17 cellular contexts compared by ENCODE assay signal in genomic region chr2:95041824-95042442, GRCh38. TPM values are rescaled to one million over a fixed set of nuclear protein-coding genes. Genes with fewer than 3 reads are reported as not detected.
DNase-seq lines count a peak whose midpoint lies in the region; ATAC-seq and TF ChIP-seq lines count a peak whose summit lies in the region.
"Had no signal": no experiment of that assay in that cellular context is flagged by ENCODE, and none has a peak within 500 bp of the region (broad histone marks: within the 10 kb centered on the region; RNA-seq: fewer than 3 reads in every experiment).

No MANE protein-coding gene starts in this region.

- H3K4me3 Mint-ChIP-seq in CD8-positive, alpha-beta T cell: no peak overlapping the region
- H3K4me3 Mint-ChIP-seq: B cell had no signal

- no peaks in the 10 kb centered on the region for H3K9me2 ChIP-seq in PC-3 (replicated peaks; ENCODE audit: low read length)

- DNase-seq in CD8-positive, alpha-beta T cell: no peak
- DNase-seq in PC-3: no peak
- DNase-seq in NCI-H2029 treated with DMSO at 0.1 percent for 48 hours (lab: John Stamatoyannopoulos, UW): no peak
- DNase-seq in stimulated activated naive CD4-positive, alpha-beta T cell treated with Interleukin-2 at 50 U/mL for 16 hours (lab: John Stamatoyannopoulos, UW): no peak
- DNase-seq in MV-4-11 (lab: John Stamatoyannopoulos, UW): no peak
- no peak for DNase-seq in SKM-1 (lab: John Stamatoyannopoulos, UW; ENCODE audit: unreplicated experiment)
- DNase-seq: anterior cingulate cortex, DMS79, NCI-H1048, NCI-H2171 treated with DMSO at 0.1 percent for 48 hours had no signal

- 81% methylated on average over 11 of the region's 11 CpGs for WGBS in esophagus, 2 donors

- peak overlapping the region; percentile 61; the same call in 1 of the 2 replicates for H3K4me2 ChIP-seq in PC-3 (ENCODE audit: low read length)

- POLR2A ChIA-PET in CD8-positive, alpha-beta T cell (lab: Charles Lee): interaction anchor here (1.1 kb wide), 1 partner anchor 13 kb away, joined by 3 read pairs; no protein-coding TSS in a partner anchor
- POLR2A ChIA-PET in PC-3 (lab: Charles Lee; ENCODE audit: unreplicated experiment): no interaction called here

- no peaks in the 10 kb centered on the region for H3K9me3 ChIP-seq in CD8-positive, alpha-beta T cell (ENCODE audit: low read length)
- H3K9me3 ChIP-seq in PC-3 (ENCODE audit: low read length): no peaks in the 10 kb centered on the region
- H3K9me3 ChIP-seq in esophagus (ENCODE audit: control insufficient read depth in 2 of 2, insufficient read depth in 1 of 2, low read depth in 1 of 2, low read length in 1 of 2): no peaks in the 10 kb centered on the region
- H3K9me3 ChIP-seq: heart left ventricle, SJSA1, thyroid gland had no signal

- H3K27ac ChIP-seq in CD8-positive, alpha-beta T cell (ENCODE audit: low read depth, low read length): no peak overlapping the region
- H3K27ac ChIP-seq in PC-3 (ENCODE audit: low read length) (no peak overlapping the region), esophagus (ENCODE audit: low read depth in 2 of 2, low read length in 1 of 2) (peak overlapping the region; percentile 56 to 94)
- H3K27ac ChIP-seq: SJSA1 had no signal

- intact Hi-C loops in CD8-positive, alpha-beta T cell (cut with DNase I, micrococcal nuclease): loop anchor here in 1 of 2 experiments (2.0 kb wide), 1 partner anchor 15 kb away; no protein-coding TSS in a partner anchor
- intact Hi-C loops in PC-3 (cut with micrococcal nuclease): no loop called here

- H3K27ac Mint-ChIP-seq in CD8-positive, alpha-beta T cell: peak overlapping the region; percentile 82
- H3K27ac Mint-ChIP-seq: B cell had no signal

- peaks cover 41% of the 10 kb centered on the region for H3K36me3 Mint-ChIP-seq in CD8-positive, alpha-beta T cell

- H3K9me3 Mint-ChIP-seq in CD8-positive, alpha-beta T cell: no peaks in the 10 kb centered on the region

- H3K4me1 ChIP-seq in CD8-positive, alpha-beta T cell (ENCODE audit: insufficient read depth, low read length): peaks cover 73% of the 10 kb centered on the region
- H3K4me1 ChIP-seq in PC-3 (ENCODE audit: insufficient read depth, low read length) (peaks cover 23% of the 10 kb centered on the region), esophagus (ENCODE audit: control insufficient read depth in 2 of 2, insufficient read depth in 2 of 2, low read length in 1 of 2) (peaks cover 9 to 25% of the 10 kb centered on the region in 2 donors)
- H3K4me1 ChIP-seq: SJSA1 had no signal

- no peaks in the 10 kb centered on the region for H4K20me1 ChIP-seq in PC-3 (ENCODE audit: low read length)

- peaks cover 3% of the 10 kb centered on the region for H3K36me3 ChIP-seq in CD8-positive, alpha-beta T cell (ENCODE audit: insufficient read depth, low read length)
- H3K36me3 ChIP-seq in PC-3 (ENCODE audit: low read depth, low read length) (no peaks in the 10 kb centered on the region), esophagus (ENCODE audit: control insufficient read depth in 2 of 2, insufficient read depth in 2 of 2, low read length in 1 of 2) (peaks cover 0 to 8% of the 10 kb centered on the region in 2 donors)
- H3K36me3 ChIP-seq: heart left ventricle, SJSA1, thyroid gland had no signal

- H3F3A ChIP-seq in PC-3 (ENCODE audit: low read length, unreplicated experiment): peaks cover 3% of the 10 kb centered on the region

- no TSS peak for BruUV-seq in PC-3 (replicated peaks; lab: Mats Ljungman, UMichigan)

- no peak for TF ChIP-seq CTCF in CD8-positive, alpha-beta T cell (IDR thresholded peaks at IDR 0.05)
- TF ChIP-seq CTCF in PC-3 (conservative IDR thresholded peaks at IDR 0.05; ENCODE audit: low read depth, low read length): no peak

- H3K27me3 ChIP-seq in CD8-positive, alpha-beta T cell (ENCODE audit: insufficient read depth, low read length): no peaks in the 10 kb centered on the region
- H3K27me3 ChIP-seq in PC-3 (ENCODE audit: low read length) (no peaks in the 10 kb centered on the region), esophagus (ENCODE audit: control insufficient read depth in 1 of 2, insufficient read depth in 2 of 2, low read length in 2 of 2) (no peaks in the 10 kb centered on the region)
- H3K27me3 ChIP-seq: SJSA1, thyroid gland had no signal

- CTCF ChIA-PET in CD8-positive, alpha-beta T cell (lab: Charles Lee): interaction anchor here (0.8 to 1.1 kb wide), 4 partner anchors 11 to 38 kb away, joined by 3 to 5 read pairs (median 4); no protein-coding TSS in a partner anchor
- CTCF ChIA-PET in PC-3 (lab: Charles Lee): no interaction called here

- H2AFZ ChIP-seq in PC-3 (ENCODE audit: low read length): no peak overlapping the region

- no peak overlapping the region for H3K4me3 ChIP-seq in CD8-positive, alpha-beta T cell (ENCODE audit: low read depth, low read length)
- H3K4me3 ChIP-seq in PC-3 (ENCODE audit: low read length): no peak overlapping the region
- H3K4me3 ChIP-seq in esophagus (ENCODE audit: low read depth in 1 of 2, low read length in 2 of 2): no peak overlapping the region
- H3K4me3 ChIP-seq: heart left ventricle, SJSA1, thyroid gland had no signal

- peaks cover 87% of the 10 kb centered on the region for H3K4me1 Mint-ChIP-seq in CD8-positive, alpha-beta T cell (ENCODE audit: low read depth)
- H3K4me1 Mint-ChIP-seq: B cell had no signal

- no peak for ATAC-seq in CD8-positive, alpha-beta T cell
- ATAC-seq in GM19023 (IDR thresholded peaks at IDR 0.05; ENCODE audit: unreplicated experiment) (peak; percentile 43), PC-3 (no peak)

- H3K9ac ChIP-seq in PC-3 (ENCODE audit: low read length): no peak overlapping the region

- no peaks in the 10 kb centered on the region for H3K79me2 ChIP-seq in PC-3 (ENCODE audit: low read length)

- no peaks in the 10 kb centered on the region for H3K27me3 Mint-ChIP-seq in CD8-positive, alpha-beta T cell (ENCODE audit: low read depth)

RNA-seq across cellular contexts. Expression of gene MAL, which starts 16.4 kb away (rescaled TPM):
- 10 to 100 TPM; 49.8 to 56.0 TPM for total RNA-seq in CD8-positive, alpha-beta T cell
- 0.63 and 1.6 TPM in 2 replicates for total RNA-seq in PC-3 (2014; rRNA removed)
- 1,000 to 10,000 TPM; 1,481 to 3,581 TPM for polyA plus RNA-seq in esophagus
- total RNA-seq: SJSA1 had no signal
- polyA plus RNA-seq: keratinocyte had no signal

Comparison
In these comparisons a context has a peak if more than half of its experiments do, and no peak if none do; other contexts are left out.
1. H3K27ac ChIP-seq: peak in esophagus (2 of 2); none in CD8-positive, alpha-beta T cell (single experiment) and PC-3 (single experiment).
2. RNA of gene MAL, which starts 16.4 kb away (total RNA-seq): 49.8 to 56.0 TPM in CD8-positive, alpha-beta T cell; 0.63 to 1.6 TPM in PC-3; every median in the first group is over 10 times any median in the second.